In the genomic region with DNA sequence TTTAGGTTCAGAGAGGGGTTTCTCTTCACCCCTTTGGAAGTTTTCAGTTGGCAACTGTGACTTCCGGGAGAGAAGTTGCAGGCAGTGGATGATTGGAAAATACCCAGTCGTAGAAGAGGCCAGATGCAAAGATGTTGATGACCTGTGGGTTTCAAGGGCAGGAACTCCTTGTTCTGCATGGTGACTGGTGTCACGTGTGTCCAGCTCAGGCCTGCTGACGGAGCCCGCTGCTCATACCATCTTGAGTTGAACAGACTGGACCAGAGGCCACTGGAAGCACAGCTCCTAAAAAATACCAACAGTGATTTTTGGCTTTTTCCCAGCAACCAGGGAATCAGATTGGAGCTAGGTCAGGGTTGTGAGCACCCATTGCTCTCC, we compare ENCODE assay signal across 9 cellular contexts.
A peak's percentile ranks its signal among the peaks of the same experiment; 100 is the strongest.
DNase-seq lines count a peak whose midpoint lies in the region; ATAC-seq, FAIRE-seq and TF ChIP-seq lines count a peak whose summit lies in the region.
"Had no signal": no experiment of that assay in that cellular context is flagged by ENCODE, and none has a peak within 500 bp of the region (broad histone marks: within the 10 kb centered on the region; RNA-seq: fewer than 3 reads in every experiment).

No MANE protein-coding gene starts in this region.

- H3K23ac ChIP-seq in H1 (ENCODE audit: insufficient read length), result no peak overlapping the region

- H2AFZ ChIP-seq in H1 (ENCODE audit: low read length), result peak overlapping the region; percentile 73; the same call in 1 of the 2 replicates

- ATAC-seq in lower lobe of right lung (peak; percentile 61 to 68), HG02852 (IDR thresholded peaks at IDR 0.05; ENCODE audit: unreplicated experiment) (no peak)
- no peak for ATAC-seq in activated CD8-positive, alpha-beta memory T cell treated with anti-CD3 and anti-CD28 coated beads, Interleukin-2, amount 10 ng/mL, durations not matched to agents 7 days and 5 days

- H3K36me3 Mint-ChIP-seq in activated CD8-positive, alpha-beta memory T cell treated with anti-CD3 and anti-CD28 coated beads, Interleukin-2, amount 10 ng/mL, durations not matched to agents 7 days and 5 days, result no peaks in the 10 kb centered on the region

- FAIRE-seq in H1 (lab: Jason Lieb, UNC), result no peak
- FAIRE-seq in frontal cortex (lab: Jason Lieb, UNC), result no peak

- H3K9ac ChIP-seq in H1 (replicated peaks in 1 of 4; ENCODE audit: extremely low read depth in 1 of 4, low read depth in 3 of 4, low read length in 3 of 4), result no peak overlapping the region

- H4K20me1 ChIP-seq in H1 (replicated peaks in 1 of 2; ENCODE audit: control insufficient read depth in 1 of 2, insufficient read depth in 2 of 2, low read length in 2 of 2), result no peaks in the 10 kb centered on the region

- no peaks in the 10 kb centered on the region for H3K79me2 ChIP-seq in H1 (ENCODE audit: control insufficient read depth in 1 of 2, insufficient read depth in 2 of 2, low read length in 2 of 2)

- H3K56ac ChIP-seq in H1 (replicated peaks; ENCODE audit: insufficient read length, low read depth, low read length), result no peak overlapping the region

- WGBS in H1 (ENCODE audit: extremely low coverage in 1 of 2, insufficient coverage in 1 of 2, insufficient read length in 1 of 2, insufficient replicate concordance in 2 of 2, low coverage in 1 of 2, low lambda C conversion rate in 2 of 2, missing lambda C conversion rate in 1 of 2), 2 experiments, result 93% methylated on average over 5 of the region's 5 CpGs; no CpG with 5 or more reads in 1 of the 2 experiments
- WGBS in thyroid gland, 2 donors, result 29 to 38% methylated on average over 5 of the region's 5 CpGs

- H3K4me1 ChIP-seq in H1 (replicated peaks in 1 of 4; ENCODE audit: control insufficient read depth in 3 of 4, insufficient read depth in 4 of 4, low read length in 3 of 4), result no peaks in the 10 kb centered on the region
- peaks cover 25% of the 10 kb centered on the region for H3K4me1 ChIP-seq in lower lobe of right lung
- H3K4me1 ChIP-seq in thyroid gland, result peaks cover 30 to 36% of the 10 kb centered on the region in 2 donors

- H2BK12ac ChIP-seq in H1 (ENCODE audit: low read depth, low read length), result no peak overlapping the region

- no peak overlapping the region for H2BK5ac ChIP-seq in H1 (ENCODE audit: low read depth, low read length)

- H2BK120ac ChIP-seq in H1 (replicated peaks; ENCODE audit: low read depth, low read length), result no peak overlapping the region

- H3K4me3 Mint-ChIP-seq in activated CD8-positive, alpha-beta memory T cell treated with anti-CD3 and anti-CD28 coated beads, Interleukin-2, amount 10 ng/mL, durations not matched to agents 7 days and 5 days, result no peak overlapping the region

- POLR2A ChIA-PET in H1 (lab: Charles Lee; ENCODE audit: partially characterized antibody), result no interaction called here

- H3K79me1 ChIP-seq in H1 (ENCODE audit: low read depth, low read length), result no peaks in the 10 kb centered on the region

- H3K9me3 ChIP-seq in H1 (ENCODE audit: insufficient read depth in 2 of 2, low read depth in 1 of 2, low read length in 1 of 2), result no peaks in the 10 kb centered on the region
- no peaks in the 10 kb centered on the region for H3K9me3 ChIP-seq in lower lobe of right lung
- H3K9me3 ChIP-seq in thyroid gland, result no peaks in the 10 kb centered on the region

- H3K36me3 ChIP-seq in H1 (ENCODE audit: control insufficient read depth in 2 of 4, insufficient read depth in 4 of 4, low read length in 3 of 4) (no peaks in the 10 kb centered on the region), lower lobe of right lung (no peaks in the 10 kb centered on the region), thyroid gland (no peaks in the 10 kb centered on the region)

- no peaks in the 10 kb centered on the region for H3K27me3 Mint-ChIP-seq in activated CD8-positive, alpha-beta memory T cell treated with anti-CD3 and anti-CD28 coated beads, Interleukin-2, amount 10 ng/mL, durations not matched to agents 7 days and 5 days

- H3K4me3 ChIP-seq in H1 (ENCODE audit: extremely low read depth in 1 of 4, insufficient read depth in 2 of 4, low read depth in 3 of 4, low read length in 4 of 4), result no peak overlapping the region
- H3K4me3 ChIP-seq in lower lobe of right lung, result no peak overlapping the region
- H3K4me3 ChIP-seq in thyroid gland (replicated peaks in 1 of 3), result no peak overlapping the region

- TF ChIP-seq CTCF in H1 (IDR thresholded peaks at IDR 0.05; ENCODE audit: control extremely low read depth in 1 of 3, insufficient read depth in 1 of 3, low read depth in 1 of 3, low read length in 3 of 3), result no peak
- no peak for TF ChIP-seq CTCF in lower lobe of right lung (IDR thresholded peaks at IDR 0.05)
- TF ChIP-seq CTCF in thyroid gland (IDR thresholded peaks at IDR 0.05), result no peak

- no peak overlapping the region for H2BK20ac ChIP-seq in H1 (ENCODE audit: low read length)

- no peak overlapping the region for H4K8ac ChIP-seq in H1 (ENCODE audit: extremely low read depth, insufficient read depth, low read length)

- no peak for TF ChIP-seq EP300 in H1 (IDR thresholded peaks at IDR 0.05; ENCODE audit: borderline replicate concordance in 1 of 2, low read depth in 2 of 2, low read length in 2 of 2)

- H2BK15ac ChIP-seq in H1 (ENCODE audit: low read length), result no peak overlapping the region

- H3K27ac ChIP-seq in H1 (ENCODE audit: low read depth, low read length), result no peak overlapping the region
- peak overlapping the region; percentile 73 for H3K27ac ChIP-seq in lower lobe of right lung
- H3K27ac ChIP-seq in thyroid gland, result peak overlapping the region; percentile 58 to 87 (median 84)

- H3K4ac ChIP-seq in H1 (replicated peaks; ENCODE audit: insufficient read length, low read depth, low read length), result no peak overlapping the region

- no peak overlapping the region for H4K91ac ChIP-seq in H1 (replicated peaks; ENCODE audit: insufficient read length, low read length)

- H3K18ac ChIP-seq in H1 (ENCODE audit: extremely low read depth, low read length), result no peak overlapping the region

- no peak overlapping the region for H2AK5ac ChIP-seq in H1 (ENCODE audit: low read depth, low read length)

- H3K9me3 Mint-ChIP-seq in activated CD8-positive, alpha-beta memory T cell treated with anti-CD3 and anti-CD28 coated beads, Interleukin-2, amount 10 ng/mL, durations not matched to agents 7 days and 5 days (ENCODE audit: low read depth), result peaks cover 3% of the 10 kb centered on the region

- intact Hi-C loops in lower lobe of right lung (cut with DNase I), result no loop called here
- intact Hi-C loops in thyroid gland (cut with DNase I), result no loop called here

- CTCF ChIA-PET in H1 (lab: Charles Lee; ENCODE audit: partially characterized antibody), result interaction anchor here (0.6 to 1.5 kb wide), 4 partner anchors 18 to 268 kb away, joined by 3 read pairs; no protein-coding TSS in a partner anchor
- CTCF ChIA-PET in activated CD8-positive, alpha-beta memory T cell treated with anti-CD3 and anti-CD28 coated beads, Interleukin-2, amount 10 ng/mL, durations not matched to agents 7 days and 5 days (lab: Charles Lee), result no interaction called here

- DNase-seq in OCI-M1 (lab: John Stamatoyannopoulos, UW) (peak; percentile 52), H1 (ENCODE audit: low read depth in 1 of 2, low spot score in 2 of 2) (no peak), lower lobe of right lung (no peak), thyroid gland (peak; percentile 69 to 79), NCI-H1105 (lab: John Stamatoyannopoulos, UW) (no peak), frontal cortex (ENCODE audit: low spot score in 2 of 2) (no peak)
- DNase-seq in activated CD8-positive, alpha-beta memory T cell treated with anti-CD3 and anti-CD28 coated beads, Interleukin-2, amount 10 ng/mL, durations not matched to agents 7 days and 5 days, result no peak
- DNase-seq: Karpas-422 had no signal

- H3K14ac ChIP-seq in H1 (ENCODE audit: insufficient read length), result no peak overlapping the region

- no peaks in the 10 kb centered on the region for H3K4me1 Mint-ChIP-seq in activated CD8-positive, alpha-beta memory T cell treated with anti-CD3 and anti-CD28 coated beads, Interleukin-2, amount 10 ng/mL, durations not matched to agents 7 days and 5 days

- H3K27ac Mint-ChIP-seq in activated CD8-positive, alpha-beta memory T cell treated with anti-CD3 and anti-CD28 coated beads, Interleukin-2, amount 10 ng/mL, durations not matched to agents 7 days and 5 days, result no peak overlapping the region

- H3K4me2 ChIP-seq in H1 (ENCODE audit: insufficient read depth in 1 of 2, low read depth in 2 of 2, low read length in 2 of 2), result no peak overlapping the region

- H4K5ac ChIP-seq in H1 (ENCODE audit: insufficient read length, low read depth, low read length), result no peak overlapping the region

- no peaks in the 10 kb centered on the region for H3K23me2 ChIP-seq in H1 (ENCODE audit: low read depth, low read length)

- H3K27me3 ChIP-seq in H1 (replicated peaks in 1 of 4; ENCODE audit: control insufficient read depth in 3 of 4, extremely low read depth in 1 of 4, insufficient read depth in 3 of 4, low read length in 3 of 4), result no peaks in the 10 kb centered on the region
- peaks cover 3% of the 10 kb centered on the region for H3K27me3 ChIP-seq in lower lobe of right lung (ENCODE audit: low read depth)
- no peaks in the 10 kb centered on the region for H3K27me3 ChIP-seq in thyroid gland

- TF ChIP-seq RAD21 in H1 (IDR thresholded peaks at IDR 0.05 in 1 of 2, conservative IDR thresholded peaks at IDR 0.05 in 1 of 2; ENCODE audit: low read depth in 2 of 2, low read length in 2 of 2), result no peak

- TF ChIP-seq POLR2A in H1 (IDR thresholded peaks at IDR 0.05; ENCODE audit: control extremely low read depth in 1 of 2, low read depth in 2 of 2, low read length in 2 of 2) (no peak), thyroid gland (IDR thresholded peaks at IDR 0.05) (no peak)

TF ChIP-seq in H1, 55 proteins besides CTCF, POLR2A, EP300 and RAD21 (continues in another document):
- no peak for TF ChIP-seq SUZ12 (IDR thresholded peaks at IDR 0.05; ENCODE audit: low read length)
- no peak for TF ChIP-seq CEBPB (IDR thresholded peaks at IDR 0.05; ENCODE audit: low read depth, low read length)
- TF ChIP-seq GTF2F1 (IDR thresholded peaks at IDR 0.05; ENCODE audit: borderline replicate concordance, low read depth, low read length), result no peak

Comparison
In these comparisons a context has a peak if more than half of its experiments do, and no peak if none do; other contexts are left out.
1. DNase-seq: peak in OCI-M1 (single experiment) and thyroid gland (2 of 2); none in H1 (0 of 2), lower lobe of right lung (single experiment), NCI-H1105 (single experiment), activated CD8-positive, alpha-beta memory T cell treated with anti-CD3 and anti-CD28 coated beads, Interleukin-2, amount 10 ng/mL, durations not matched to agents 7 days and 5 days (single experiment) and frontal cortex (0 of 2).
2. ATAC-seq: peak in lower lobe of right lung (2 of 2); none in HG02852 (single experiment) and activated CD8-positive, alpha-beta memory T cell treated with anti-CD3 and anti-CD28 coated beads, Interleukin-2, amount 10 ng/mL, durations not matched to agents 7 days and 5 days (single experiment).